17 cellular contexts compared by ENCODE assay signal in genomic region chr18:58937913-58938312, GRCh38.
DNase-seq lines count a peak whose midpoint lies in the region; ATAC-seq, FAIRE-seq and TF ChIP-seq lines count a peak whose summit lies in the region.
"Had no signal": no experiment of that assay in that cellular context is flagged by ENCODE, and none has a peak within 500 bp of the region (broad histone marks: within the 10 kb centered on the region; RNA-seq: fewer than 3 reads in every experiment).

No MANE protein-coding gene starts in this region.

- H3F3A ChIP-seq in smooth muscle cell (ENCODE audit: low read depth) = peaks cover 17% of the 10 kb centered on the region

- peaks cover 13% of the 10 kb centered on the region for H3K4me1 ChIP-seq in RWPE2 (ENCODE audit: insufficient read depth, poor library complexity, severe bottlenecking)
- H3K4me1 ChIP-seq in smooth muscle cell (ENCODE audit: low read depth) = peaks cover 13% of the 10 kb centered on the region

- ATAC-seq in RWPE2 (ENCODE audit: low read depth) (no peak), GM18498 (IDR thresholded peaks at IDR 0.05; ENCODE audit: unreplicated experiment) (no peak)
- ATAC-seq: K562 had no signal

- WGBS in smooth muscle cell (ENCODE audit: low lambda C conversion rate) = 51% methylated on average over 3 of the region's 3 CpGs

- TF ChIP-seq POLR2A in GM12891 (IDR thresholded peaks at IDR 0.05; ENCODE audit: low read depth, low read length) = no peak

- no peaks in the 10 kb centered on the region for H3K9me3 ChIP-seq in RWPE2 (ENCODE audit: severe bottlenecking)
- no peaks in the 10 kb centered on the region for H3K9me3 ChIP-seq in smooth muscle cell (replicated peaks; ENCODE audit: low read depth)
- H3K9me3 ChIP-seq: neutrophil had no signal

- DNase-seq in GM12891 (ENCODE audit: insufficient read length, low spot score) (no peak), RWPE2 (ENCODE audit: low spot score) (no peak), fibroblast of pulmonary artery (ENCODE audit: low read depth) (peak; percentile 28), smooth muscle cell (lab: John Stamatoyannopoulos, UW; ENCODE audit: unreplicated experiment) (no peak), islet precursor cell (no peak)
- no peak for DNase-seq in activated CD4-positive, alpha-beta T cell treated with anti-CD3 and anti-CD28 coated beads, Interleukin-2, amount 50 U/mL, for 4 hours
- DNase-seq: activated gamma-delta T cell treated with Interleukin-2 at 50 U/mL for 16 hours; CD4-positive, CD25-positive, alpha-beta regulatory T cell; endodermal cell; NCI-H1436; WERI-Rb-1 had no signal

- H3K4me3 ChIP-seq in RWPE2 (ENCODE audit: severe bottlenecking) (no peak overlapping the region), fibroblast of pulmonary artery (replicated peaks; ENCODE audit: low read depth, low read length) (no peak overlapping the region), smooth muscle cell (no peak overlapping the region)
- H3K4me3 ChIP-seq: K562 had no signal

- H3K36me3 ChIP-seq in RWPE2 (ENCODE audit: low read depth) (peaks cover 16% of the 10 kb centered on the region), smooth muscle cell (ENCODE audit: low read depth) (peaks cover 7% of the 10 kb centered on the region)
- H3K36me3 ChIP-seq: neutrophil had no signal

- peaks cover 25% of the 10 kb centered on the region for H3K79me2 ChIP-seq in smooth muscle cell (ENCODE audit: low read depth)

- peak overlapping the region; percentile 41 for H3K27ac ChIP-seq in RWPE2 (ENCODE audit: poor library complexity, severe bottlenecking)
- H3K27ac ChIP-seq in smooth muscle cell (ENCODE audit: low read depth) = peak overlapping the region; percentile 87
- H3K27ac ChIP-seq: neutrophil, WERI-Rb-1 had no signal

- no peak overlapping the region for H2AFZ ChIP-seq in smooth muscle cell (ENCODE audit: low read depth)

- peak; percentile 26 for FAIRE-seq in GM12891 (lab: Jason Lieb, UNC)
- FAIRE-seq: bronchial epithelial cell, frontal cortex, K562, urothelium cell line had no signal

- H3K9ac ChIP-seq in smooth muscle cell (ENCODE audit: low read depth) = peak overlapping the region; percentile 53

- no peak for TF ChIP-seq CTCF in RWPE2 (IDR thresholded peaks at IDR 0.05; ENCODE audit: poor library complexity, severe bottlenecking)
- TF ChIP-seq CTCF in fibroblast of pulmonary artery (IDR thresholded peaks at IDR 0.05; ENCODE audit: low read length, missing control alignments) = no peak
- no peak for TF ChIP-seq CTCF in smooth muscle cell (IDR thresholded peaks at IDR 0.05; ENCODE audit: borderline replicate concordance, insufficient read depth, poor library complexity, severe bottlenecking)

- H4K20me1 ChIP-seq in smooth muscle cell (ENCODE audit: low read depth) = peaks cover 31% of the 10 kb centered on the region

- H3K27me3 ChIP-seq in RWPE2 (ENCODE audit: insufficient read depth, poor library complexity, severe bottlenecking) (no peaks in the 10 kb centered on the region), smooth muscle cell (ENCODE audit: low read depth) (no peaks in the 10 kb centered on the region)
- H3K27me3 ChIP-seq: neutrophil had no signal

- peak overlapping the region; percentile 79 for H3K4me2 ChIP-seq in smooth muscle cell

TF ChIP-seq in GM12891, 5 proteins besides CTCF, POLR2A, EP300 and RAD21:
- TF ChIP-seq POU2F2 (IDR thresholded peaks at IDR 0.05; ENCODE audit: low read depth, low read length) = no peak
- TF ChIP-seq SPI1 (IDR thresholded peaks at IDR 0.05; ENCODE audit: low read depth, low read length) = no peak
- no peak for TF ChIP-seq TAF1 (IDR thresholded peaks at IDR 0.05; ENCODE audit: low read depth, low read length)
- TF ChIP-seq POLR2AphosphoS5 (IDR thresholded peaks at IDR 0.05; ENCODE audit: low read depth, low read length) = no peak
- TF ChIP-seq PAX5 (IDR thresholded peaks at IDR 0.05; ENCODE audit: insufficient read depth, low read length, severe bottlenecking) = no peak
